ENCODE assay signal across 10 cellular contexts in genomic region chr1:45490121-45490622, GRCh38. TPM values are rescaled to one million over a fixed set of nuclear protein-coding genes. Genes with fewer than 3 reads are reported as not detected.
DNase-seq lines count a peak whose midpoint lies in the region; ATAC-seq and TF ChIP-seq lines count a peak whose summit lies in the region.
"Had no signal": no experiment of that assay in that cellular context is flagged by ENCODE, and none has a peak within 500 bp of the region (broad histone marks: within the 10 kb centered on the region; RNA-seq: fewer than 3 reads in every experiment).

No MANE protein-coding gene starts in this region.

- H3K27me3 Mint-ChIP-seq in endothelial cell (ENCODE audit: unreplicated experiment): peaks cover 5% of the 10 kb centered on the region
- H3K27me3 Mint-ChIP-seq: activated B cell treated with CpG ODN at 0.5 μM for 24 hours had no signal

- DNase-seq in NB4 (ENCODE audit: low read depth) (peak; percentile 29), endothelial cell (ENCODE audit: low spot score) (peak; percentile 15), myocyte (ENCODE audit: low read depth) (peak; percentile 18)
- DNase-seq in stimulated activated CD4-positive, alpha-beta T cell treated with anti-CD3 and anti-CD28 coated beads, Interleukin-15, amount 100 ng/mL, for 24 hours: no peak
- no peak for DNase-seq in activated effector memory CD4-positive, alpha-beta T cell treated with anti-CD3 and anti-CD28 coated beads, Interleukin-2, amount 50 U/mL, for 16 hours

- no peak for TF ChIP-seq POLR2A in NB4 (IDR thresholded peaks at IDR 0.05; ENCODE audit: extremely low read depth, insufficient read length)
- no peak for TF ChIP-seq POLR2A in GM18505 (IDR thresholded peaks at IDR 0.05; ENCODE audit: borderline replicate concordance, extremely low read depth, insufficient read depth, insufficient read length)

- peak overlapping the region; percentile 98 for H3K4me2 ChIP-seq in BLaER1

- peaks cover 16% of the 10 kb centered on the region for H3K4me1 ChIP-seq in BLaER1

- H3K4me1 Mint-ChIP-seq in endothelial cell (ENCODE audit: unreplicated experiment): peaks cover 3% of the 10 kb centered on the region
- H3K4me1 Mint-ChIP-seq: neural crest cell had no signal

- H3K9me3 Mint-ChIP-seq in endothelial cell (ENCODE audit: unreplicated experiment): no peaks in the 10 kb centered on the region
- H3K9me3 Mint-ChIP-seq: activated B cell treated with CpG ODN at 0.5 μM for 24 hours, neural crest cell had no signal

- H3K9me3 ChIP-seq in BLaER1: no peaks in the 10 kb centered on the region

- H3K4me3 Mint-ChIP-seq in endothelial cell (ENCODE audit: unreplicated experiment): no peak overlapping the region
- H3K4me3 Mint-ChIP-seq: activated B cell treated with CpG ODN at 0.5 μM for 24 hours, neural crest cell had no signal

- H3K4me3 ChIP-seq in BLaER1: peak overlapping the region; percentile 83
- peak overlapping the region; percentile 70 for H3K4me3 ChIP-seq in NB4 (ENCODE audit: low read depth, low read length)

- H3K27ac ChIP-seq in BLaER1: 0 out of 2 replicates have a peak overlapping the region, but pooled peaks have one; percentile 32

- H3K36me3 Mint-ChIP-seq in endothelial cell (ENCODE audit: low read depth, unreplicated experiment): no peaks in the 10 kb centered on the region

- no peaks in the 10 kb centered on the region for H3K36me3 ChIP-seq in BLaER1

- no peaks in the 10 kb centered on the region for H4K20me1 ChIP-seq in BLaER1

- no peak for ATAC-seq in GM18505 (IDR thresholded peaks at IDR 0.05; ENCODE audit: unreplicated experiment)
- no peak for ATAC-seq in HG02678 (IDR thresholded peaks at IDR 0.05; ENCODE audit: unreplicated experiment)

- peak overlapping the region; percentile 77 for H3K9ac ChIP-seq in BLaER1

- H3K27ac Mint-ChIP-seq in endothelial cell (ENCODE audit: unreplicated experiment): no peak overlapping the region
- H3K27ac Mint-ChIP-seq: activated B cell treated with CpG ODN at 0.5 μM for 24 hours had no signal

- no peak for TF ChIP-seq CTCF in NB4 (IDR thresholded peaks at IDR 0.05; ENCODE audit: low read depth, low read length)
- TF ChIP-seq CTCF in endothelial cell (IDR thresholded peaks at IDR 0.05; ENCODE audit: unreplicated experiment): no peak

- H3K27me3 ChIP-seq in BLaER1: peaks cover 28% of the 10 kb centered on the region

RNA-seq across cellular contexts. Expression of gene TESK2, which starts 0.8 kb away (rescaled TPM):
- total RNA-seq in endothelial cell (ENCODE audit: unreplicated experiment) (8.0 TPM), myocyte (1.1 and 1.7 TPM in 2 replicates)
- polyA plus RNA-seq in myocyte (2012): 1.2 TPM

RNA-seq across cellular contexts. Expression of gene CCDC163, which starts 9.7 kb away (rescaled TPM):
- total RNA-seq in endothelial cell (ENCODE audit: unreplicated experiment) (4.8 TPM), myocyte (0.62 TPM in 2 replicates)
- polyA plus RNA-seq in myocyte (2012): 2.1 TPM

RNA-seq across cellular contexts. Expression of gene MMACHC, which starts 9.9 kb away (rescaled TPM):
- total RNA-seq in endothelial cell (ENCODE audit: unreplicated experiment) (5.8 TPM), myocyte (3.5 and 6.8 TPM in 2 replicates)
- 6.5 TPM for polyA plus RNA-seq in myocyte (2012)

RNA-seq across cellular contexts. Expression of gene PRDX1, which starts 31.5 kb away (rescaled TPM):
- 325 TPM for total RNA-seq in endothelial cell (ENCODE audit: unreplicated experiment)
- 771 and 808 TPM in 2 replicates for total RNA-seq in myocyte
- polyA plus RNA-seq in myocyte (2012): 976 TPM

Comparison
In these comparisons a context has a peak if more than half of its experiments do, and no peak if none do; other contexts are left out.
1. DNase-seq: peak in NB4 (single experiment), endothelial cell (single experiment) and myocyte (single experiment); none in stimulated activated CD4-positive, alpha-beta T cell treated with anti-CD3 and anti-CD28 coated beads, Interleukin-15, amount 100 ng/mL, for 24 hours (single experiment) and activated effector memory CD4-positive, alpha-beta T cell treated with anti-CD3 and anti-CD28 coated beads, Interleukin-2, amount 50 U/mL, for 16 hours (single experiment).